ENCODE assay signal across 11 cellular contexts in the genomic region with DNA sequence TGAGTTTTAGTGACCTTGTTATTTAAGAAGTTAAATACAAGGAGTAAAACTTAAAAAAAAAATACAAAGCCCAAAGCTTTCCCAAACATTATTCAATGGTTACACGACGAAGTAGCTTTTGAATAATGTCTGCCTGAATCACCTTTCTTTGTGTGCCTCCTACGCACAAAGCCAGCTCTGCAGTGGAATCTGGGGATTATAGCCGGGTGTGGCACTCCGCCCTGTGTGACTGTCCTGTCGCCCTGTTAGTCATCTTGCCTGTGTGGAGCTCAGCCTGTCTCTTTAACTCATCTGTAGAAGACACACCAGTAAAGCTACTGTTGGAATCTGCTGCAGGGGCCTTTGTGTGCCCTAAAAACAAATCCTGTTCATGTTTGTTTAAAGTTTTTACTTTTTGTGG.
DNase-seq lines count a peak whose midpoint lies in the region; ATAC-seq, FAIRE-seq and TF ChIP-seq lines count a peak whose summit lies in the region.
"Had no signal": no experiment of that assay in that cellular context is flagged by ENCODE, and none has a peak within 500 bp of the region (broad histone marks: within the 10 kb centered on the region; RNA-seq: fewer than 3 reads in every experiment).

No MANE protein-coding gene starts in this region.

- H3K27me3 ChIP-seq in hepatocyte (no peaks in the 10 kb centered on the region), MM.1S (replicated peaks; ENCODE audit: insufficient read depth, low read length) (no peaks in the 10 kb centered on the region)
- H3K27me3 ChIP-seq: spleen, upper lobe of left lung had no signal

- CTCF ChIA-PET in A549 (lab: Yijun Ruan, JAX), result interaction anchor here (1.0 to 18.0 kb wide), 7 partner anchors 9 to 246 kb away, joined by 3 to 376 read pairs (median 7); no protein-coding TSS in a partner anchor

- WGBS in A549 (ENCODE audit: missing lambda C conversion rate), result 3% methylated on average over 6 of the region's 6 CpGs
- 62% methylated on average over 6 of the region's 6 CpGs for WGBS in hepatocyte (ENCODE audit: low lambda C conversion rate, missing lambda C conversion rate)

- ATAC-seq in A549 (peak; percentile 81 to 88), GM18517 (IDR thresholded peaks at IDR 0.05; ENCODE audit: unreplicated experiment) (no peak)

- H3K4me2 ChIP-seq in A549 (peak overlapping the region; percentile 62), hepatocyte (peak overlapping the region; percentile 45), MM.1S (ENCODE audit: low read depth, low read length) (no peak overlapping the region)

- FAIRE-seq in A549 (lab: Jason Lieb, UNC), result peak; percentile 73

- POLR2A ChIA-PET in A549 (lab: Yijun Ruan, JAX), result interaction anchor here (0.5 to 1.2 kb wide), 2 partner anchors 24 to 274 kb away, joined by 3 to 5 read pairs; a partner anchor contains a TSS

- peaks cover 3% of the 10 kb centered on the region; the same call in 1 of the 2 replicates for H3F3A ChIP-seq in MM.1S (ENCODE audit: insufficient read depth, low read length)

- peaks cover 27% of the 10 kb centered on the region for H3K4me1 ChIP-seq in A549
- H3K4me1 ChIP-seq in hepatocyte (ENCODE audit: insufficient read depth), result peaks cover 8% of the 10 kb centered on the region
- peaks cover 11% of the 10 kb centered on the region; the same call in 1 of the 2 replicates for H3K4me1 ChIP-seq in MM.1S (ENCODE audit: low read length)

- H3K4me3 ChIP-seq in A549, result no peak overlapping the region
- H3K4me3 ChIP-seq in HFF-Myc (replicated peaks; ENCODE audit: low read depth, low read length), result no peak overlapping the region
- no peak overlapping the region for H3K4me3 ChIP-seq in SK-N-MC
- H3K4me3 ChIP-seq in hepatocyte, result no peak overlapping the region
- no peak overlapping the region for H3K4me3 ChIP-seq in MM.1S (ENCODE audit: low read length)
- H3K4me3 ChIP-seq: spleen, upper lobe of left lung had no signal

- no peak for TF ChIP-seq EP300 in A549 (IDR thresholded peaks at IDR 0.05)

- TF ChIP-seq CTCF in A549 (IDR thresholded peaks at IDR 0.05) (no peak), HFF-Myc (IDR thresholded peaks at IDR 0.05; ENCODE audit: low read depth, low read length, missing control alignments) (no peak), hepatocyte (IDR thresholded peaks at IDR 0.05; ENCODE audit: poor library complexity) (no peak), MM.1S (IDR thresholded peaks at IDR 0.05; ENCODE audit: low read length) (no peak)

- H3K79me2 ChIP-seq in hepatocyte, result no peaks in the 10 kb centered on the region
- no peaks in the 10 kb centered on the region for H3K79me2 ChIP-seq in MM.1S (ENCODE audit: low read length)

- no peak for TF ChIP-seq POLR2A in A549 (IDR thresholded peaks at IDR 0.05; ENCODE audit: low read length)

- no peak for TF ChIP-seq RAD21 in A549 (conservative IDR thresholded peaks at IDR 0.05 in 1 of 2, IDR thresholded peaks at IDR 0.05 in 1 of 2)

- DNase-seq in A549 (ENCODE audit: low read depth in 1 of 2, low spot score in 1 of 2) (peak; percentile 60 to 83), HFF-Myc (ENCODE audit: extremely low read depth, low read depth) (peak; percentile 35), SK-N-MC (ENCODE audit: low read depth, low spot score) (no peak), hepatocyte (ENCODE audit: low spot score) (peak; percentile 75), DMS79 (lab: John Stamatoyannopoulos, UW) (no peak), MM.1S (no peak), activated gamma-delta T cell (lab: John Stamatoyannopoulos, UW) (no peak)
- DNase-seq: NK-92 treated with Interleukin-12 subunit alpha and Interleukin-12 subunit beta, amount 100 ng/mL, for 24 hours; spleen had no signal

- H3K9ac ChIP-seq in SK-N-MC (ENCODE audit: insufficient read length), result peak overlapping the region; percentile 46
- H3K9ac ChIP-seq in MM.1S (ENCODE audit: low read length), result no peak overlapping the region

- H4K20me1 ChIP-seq in hepatocyte (ENCODE audit: insufficient read depth, poor library complexity, severe bottlenecking) (no peaks in the 10 kb centered on the region), MM.1S (ENCODE audit: insufficient read depth, low read length) (no peaks in the 10 kb centered on the region)

- H3K36me3 ChIP-seq in SK-N-MC (ENCODE audit: insufficient read depth, low read length) (peaks cover 58% of the 10 kb centered on the region), hepatocyte (replicated peaks; ENCODE audit: insufficient read depth, low read depth) (no peaks in the 10 kb centered on the region), MM.1S (replicated peaks; ENCODE audit: insufficient read depth, low read length) (0 out of 2 replicates have a peak, but pooled peaks cover 4% of the 10 kb centered on the region)

- H2AFZ ChIP-seq in hepatocyte, result no peak overlapping the region
- no peak overlapping the region for H2AFZ ChIP-seq in MM.1S (ENCODE audit: low read length)

- H3K9me2 ChIP-seq in hepatocyte (replicated peaks; ENCODE audit: insufficient read depth) (no peaks in the 10 kb centered on the region), MM.1S (replicated peaks; ENCODE audit: insufficient read depth, low read length) (no peaks in the 10 kb centered on the region)

- no peaks in the 10 kb centered on the region for H3K9me3 ChIP-seq in A549
- H3K9me3 ChIP-seq in SK-N-MC (ENCODE audit: low read depth, low read length), result no peaks in the 10 kb centered on the region
- no peaks in the 10 kb centered on the region for H3K9me3 ChIP-seq in hepatocyte (ENCODE audit: low read depth)
- no peaks in the 10 kb centered on the region for H3K9me3 ChIP-seq in MM.1S (replicated peaks; ENCODE audit: insufficient read depth, low read length)
- H3K9me3 ChIP-seq: spleen, upper lobe of left lung had no signal

- H3K27ac ChIP-seq in A549 (peak overlapping the region; percentile 44 to 53; a peak in 5 of 6 replicates), SK-N-MC (peak overlapping the region; percentile 81), hepatocyte (peak overlapping the region; percentile 84), MM.1S (ENCODE audit: low read length) (no peak overlapping the region)
- H3K27ac ChIP-seq: upper lobe of left lung had no signal

TF ChIP-seq in A549, 52 proteins besides CTCF, POLR2A, EP300 and RAD21:
- TF ChIP-seq FOSL2 (IDR thresholded peaks at IDR 0.05) (no peak), FOSL2 (CRISPR knock-in tag; IDR thresholded peaks at IDR 0.05) (peak; percentile 42; the same call in 1 of the 2 replicates), ESRRA (IDR thresholded peaks at IDR 0.05; ENCODE audit: borderline replicate concordance, low read length) (no peak)

Comparison
In these comparisons a context has a peak if more than half of its experiments do, and no peak if none do; other contexts are left out.
1. DNase-seq: peak in A549 (2 of 2), HFF-Myc (single experiment) and hepatocyte (single experiment); none in SK-N-MC (single experiment), DMS79 (single experiment), MM.1S (single experiment) and activated gamma-delta T cell (single experiment).